ENCODE assay signal across 11 cellular contexts in the genomic region with DNA sequence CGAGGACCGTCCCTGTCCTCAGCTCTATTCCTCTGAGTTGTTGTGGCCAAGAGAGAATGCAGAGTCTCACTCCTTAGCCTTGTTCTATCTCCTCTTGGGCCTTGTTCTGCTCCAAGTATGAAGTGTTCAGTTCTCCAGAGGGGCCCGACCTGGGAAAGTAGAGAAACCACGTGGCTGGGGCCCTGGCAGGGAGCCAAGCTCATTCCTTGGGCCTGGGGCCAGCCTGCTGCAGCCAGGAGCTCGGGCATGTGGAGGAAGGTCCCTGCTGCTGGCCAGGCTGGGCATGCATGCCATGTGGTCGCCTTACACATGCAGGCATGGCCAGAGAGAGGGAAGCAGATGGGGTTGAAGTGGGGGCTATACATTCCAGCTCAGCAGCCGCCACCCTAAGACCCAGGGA.
DNase-seq lines count a peak whose midpoint lies in the region; ATAC-seq and TF ChIP-seq lines count a peak whose summit lies in the region.
"Had no signal": no experiment of that assay in that cellular context is flagged by ENCODE, and none has a peak within 500 bp of the region (broad histone marks: within the 10 kb centered on the region; RNA-seq: fewer than 3 reads in every experiment).

No MANE protein-coding gene starts in this region.

- CTCF ChIA-PET in activated CD4-positive, alpha-beta T cell treated with anti-CD3 and anti-CD28 coated beads, Interleukin-2, amount 10 ng/mL, durations not matched to agents 7 days and 5 days (lab: Charles Lee), result no interaction called here

- no peak overlapping the region for H3K27ac Mint-ChIP-seq in activated CD4-positive, alpha-beta T cell treated with anti-CD3 and anti-CD28 coated beads, Interleukin-2, amount 10 ng/mL, durations not matched to agents 7 days and 5 days
- H3K27ac Mint-ChIP-seq: T-helper 1 cell treated with Interleukin-12 subunit alpha and Interleukin-12 subunit beta and Interleukin-4 antibody, amounts not matched to agents 30 μg/mL and 1 μg/mL, for 36 hours had no signal

- POLR2A ChIA-PET in activated CD4-positive, alpha-beta T cell treated with anti-CD3 and anti-CD28 coated beads, Interleukin-2, amount 10 ng/mL, durations not matched to agents 7 days and 5 days (lab: Charles Lee), result no interaction called here

- H3K9me3 Mint-ChIP-seq in activated CD4-positive, alpha-beta T cell treated with anti-CD3 and anti-CD28 coated beads, Interleukin-2, amount 10 ng/mL, durations not matched to agents 7 days and 5 days, result no peaks in the 10 kb centered on the region
- H3K9me3 Mint-ChIP-seq: CD8-positive, alpha-beta memory T cell; T-helper 1 cell treated with Interleukin-12 subunit alpha and Interleukin-12 subunit beta and Interleukin-4 antibody, amounts not matched to agents 30 μg/mL and 1 μg/mL, for 36 hours had no signal

- TF ChIP-seq CTCF in cardiac muscle cell (IDR thresholded peaks at IDR 0.05; ENCODE audit: low read depth, low read length), result no peak

- H3K36me3 Mint-ChIP-seq in activated CD4-positive, alpha-beta T cell treated with anti-CD3 and anti-CD28 coated beads, Interleukin-2, amount 10 ng/mL, durations not matched to agents 7 days and 5 days (ENCODE audit: low read depth), result no peaks in the 10 kb centered on the region
- H3K36me3 Mint-ChIP-seq: CD8-positive, alpha-beta memory T cell had no signal

- no peak for ATAC-seq in HG03469 (IDR thresholded peaks at IDR 0.05; ENCODE audit: unreplicated experiment)

- H3K4me1 ChIP-seq in adipocyte (ENCODE audit: control insufficient read depth, insufficient read depth, low read length) (peaks cover 11% of the 10 kb centered on the region), cardiac muscle cell (ENCODE audit: low read depth) (peaks cover 10% of the 10 kb centered on the region)

- H3K36me3 ChIP-seq in adipocyte (ENCODE audit: control insufficient read depth, insufficient read depth, low read length, severe bottlenecking) (peaks cover 68% of the 10 kb centered on the region), cardiac muscle cell (no peaks in the 10 kb centered on the region)

- H3K4me3 Mint-ChIP-seq in activated CD4-positive, alpha-beta T cell treated with anti-CD3 and anti-CD28 coated beads, Interleukin-2, amount 10 ng/mL, durations not matched to agents 7 days and 5 days, result no peak overlapping the region
- H3K4me3 Mint-ChIP-seq: CD8-positive, alpha-beta memory T cell; T-helper 1 cell treated with Interleukin-12 subunit alpha and Interleukin-12 subunit beta and Interleukin-4 antibody, amounts not matched to agents 30 μg/mL and 1 μg/mL, for 36 hours had no signal

- H3K27me3 ChIP-seq in adipocyte (replicated peaks; ENCODE audit: control insufficient read depth, insufficient read depth, low read length), result no peaks in the 10 kb centered on the region
- no peaks in the 10 kb centered on the region for H3K27me3 ChIP-seq in cardiac muscle cell

- no peaks in the 10 kb centered on the region for H3K9me3 ChIP-seq in adipocyte (ENCODE audit: control insufficient read depth, low read length)
- H3K9me3 ChIP-seq in cardiac muscle cell (ENCODE audit: low read depth), result no peaks in the 10 kb centered on the region

- H3K4me3 ChIP-seq in adipocyte (ENCODE audit: low read length) (no peak overlapping the region), cardiac muscle cell (no peak overlapping the region)

- no peaks in the 10 kb centered on the region for H3K4me1 Mint-ChIP-seq in activated CD4-positive, alpha-beta T cell treated with anti-CD3 and anti-CD28 coated beads, Interleukin-2, amount 10 ng/mL, durations not matched to agents 7 days and 5 days
- H3K4me1 Mint-ChIP-seq: CD8-positive, alpha-beta memory T cell had no signal

- DNase-seq in H4 (ENCODE audit: low spot score) (peak; percentile 20), adipocyte (ENCODE audit: low read depth) (peak; percentile 78), cardiac muscle cell (ENCODE audit: low read depth in 1 of 2, low spot score in 1 of 2) (peak; percentile 78 to 85), renal cortical epithelial cell (ENCODE audit: low read depth) (peak; percentile 32), kidney glomerular epithelial cell (lab: John Stamatoyannopoulos, UW) (no peak)
- DNase-seq in activated CD4-positive, alpha-beta T cell treated with anti-CD3 and anti-CD28 coated beads, Interleukin-2, amount 10 ng/mL, durations not matched to agents 7 days and 5 days, result no peak
- no peak for DNase-seq in activated effector memory CD4-positive, alpha-beta T cell treated with anti-CD3 and anti-CD28 coated beads, Interleukin-2, amount 50 U/mL, for 16 hours
- DNase-seq: CD8-positive, alpha-beta memory T cell; central memory CD4-positive, alpha-beta T cell had no signal

- no peaks in the 10 kb centered on the region for H3K27me3 Mint-ChIP-seq in activated CD4-positive, alpha-beta T cell treated with anti-CD3 and anti-CD28 coated beads, Interleukin-2, amount 10 ng/mL, durations not matched to agents 7 days and 5 days

- H3K27ac ChIP-seq in cardiac muscle cell, result peak overlapping the region; percentile 63

- H3K9ac ChIP-seq in adipocyte (ENCODE audit: low read length), result no peak overlapping the region

Comparison
In these comparisons a context has a peak if more than half of its experiments do, and no peak if none do; other contexts are left out.
1. DNase-seq: peak in H4 (single experiment), adipocyte (single experiment), cardiac muscle cell (2 of 2) and renal cortical epithelial cell (single experiment); none in activated CD4-positive, alpha-beta T cell treated with anti-CD3 and anti-CD28 coated beads, Interleukin-2, amount 10 ng/mL, durations not matched to agents 7 days and 5 days (single experiment), activated effector memory CD4-positive, alpha-beta T cell treated with anti-CD3 and anti-CD28 coated beads, Interleukin-2, amount 50 U/mL, for 16 hours (single experiment) and kidney glomerular epithelial cell (single experiment).